1 cellular context compared by ENCODE assay signal in the genomic region with DNA sequence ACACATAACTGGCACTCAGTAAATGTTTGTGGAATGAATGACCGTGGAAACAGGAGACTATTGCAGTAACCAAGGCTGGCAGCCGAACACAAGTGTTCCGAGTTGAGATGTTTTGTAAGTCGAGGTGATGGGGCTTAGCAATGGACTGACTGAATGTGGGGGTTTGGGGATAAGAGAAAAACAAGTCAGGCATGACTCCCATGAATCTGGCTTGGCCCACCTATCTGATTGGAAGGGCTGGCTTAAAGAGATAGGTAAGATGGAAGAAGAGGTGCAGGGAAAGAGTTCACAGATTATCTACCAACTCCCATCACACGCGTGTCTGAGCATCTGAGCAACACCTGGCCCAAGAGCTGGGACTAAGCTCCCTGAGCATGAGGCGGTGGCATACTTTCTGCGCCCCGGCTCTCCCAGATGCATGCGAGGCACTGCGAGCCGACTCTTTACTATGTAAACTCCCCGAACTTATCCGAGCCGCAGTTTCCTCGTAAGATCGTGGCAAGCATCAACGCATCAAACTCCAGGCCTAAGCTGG.
TF ChIP-seq lines count a peak whose summit lies in the region.

No MANE protein-coding gene starts in this region.

TF ChIP-seq in liver, 16 proteins besides CTCF, POLR2A, EP300 and RAD21 (continued from another document):
- TF ChIP-seq, protein P1, sequence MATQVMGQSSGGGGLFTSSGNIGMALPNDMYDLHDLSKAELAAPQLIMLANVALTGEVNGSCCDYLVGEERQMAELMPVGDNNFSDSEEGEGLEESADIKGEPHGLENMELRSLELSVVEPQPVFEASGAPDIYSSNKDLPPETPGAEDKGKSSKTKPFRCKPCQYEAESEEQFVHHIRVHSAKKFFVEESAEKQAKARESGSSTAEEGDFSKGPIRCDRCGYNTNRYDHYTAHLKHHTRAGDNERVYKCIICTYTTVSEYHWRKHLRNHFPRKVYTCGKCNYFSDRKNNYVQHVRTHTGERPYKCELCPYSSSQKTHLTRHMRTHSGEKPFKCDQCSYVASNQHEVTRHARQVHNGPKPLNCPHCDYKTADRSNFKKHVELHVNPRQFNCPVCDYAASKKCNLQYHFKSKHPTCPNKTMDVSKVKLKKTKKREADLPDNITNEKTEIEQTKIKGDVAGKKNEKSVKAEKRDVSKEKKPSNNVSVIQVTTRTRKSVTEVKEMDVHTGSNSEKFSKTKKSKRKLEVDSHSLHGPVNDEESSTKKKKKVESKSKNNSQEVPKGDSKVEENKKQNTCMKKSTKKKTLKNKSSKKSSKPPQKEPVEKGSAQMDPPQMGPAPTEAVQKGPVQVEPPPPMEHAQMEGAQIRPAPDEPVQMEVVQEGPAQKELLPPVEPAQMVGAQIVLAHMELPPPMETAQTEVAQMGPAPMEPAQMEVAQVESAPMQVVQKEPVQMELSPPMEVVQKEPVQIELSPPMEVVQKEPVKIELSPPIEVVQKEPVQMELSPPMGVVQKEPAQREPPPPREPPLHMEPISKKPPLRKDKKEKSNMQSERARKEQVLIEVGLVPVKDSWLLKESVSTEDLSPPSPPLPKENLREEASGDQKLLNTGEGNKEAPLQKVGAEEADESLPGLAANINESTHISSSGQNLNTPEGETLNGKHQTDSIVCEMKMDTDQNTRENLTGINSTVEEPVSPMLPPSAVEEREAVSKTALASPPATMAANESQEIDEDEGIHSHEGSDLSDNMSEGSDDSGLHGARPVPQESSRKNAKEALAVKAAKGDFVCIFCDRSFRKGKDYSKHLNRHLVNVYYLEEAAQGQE (IDR thresholded peaks at IDR 0.05), result no peak
